In the genomic region with DNA sequence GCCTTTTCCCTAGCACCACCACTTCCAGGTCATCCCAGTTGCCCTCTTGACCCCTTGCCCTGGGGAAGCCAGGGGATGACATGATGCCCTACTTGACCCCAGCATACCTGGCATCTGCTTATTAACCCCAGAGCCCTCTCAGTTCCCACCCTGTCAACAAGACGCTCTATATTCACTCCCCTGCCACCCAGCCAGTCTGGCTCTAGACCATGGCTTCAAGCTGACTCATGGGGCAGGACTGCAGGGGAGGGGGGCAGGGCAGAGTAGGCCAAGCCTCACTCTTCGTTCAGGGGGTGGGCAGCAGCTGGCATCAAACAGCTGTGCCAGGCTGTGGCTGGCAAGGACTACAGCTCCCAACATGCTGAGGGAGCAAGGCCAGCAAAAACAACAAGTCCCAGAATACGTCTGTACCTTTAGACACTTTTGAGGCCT, we compare ENCODE assay signal across 8 cellular contexts. TPM values are rescaled to one million over a fixed set of nuclear protein-coding genes. Genes with fewer than 3 reads are reported as not detected.
DNase-seq lines count a peak whose midpoint lies in the region; ATAC-seq and TF ChIP-seq lines count a peak whose summit lies in the region.

No MANE protein-coding gene starts in this region.

- TF ChIP-seq CTCF in fibroblast of lung (conservative IDR thresholded peaks at IDR 0.05 in 1 of 2, IDR thresholded peaks at IDR 0.05 in 1 of 2; ENCODE audit: low read depth in 1 of 2, low read length in 2 of 2) (no peak), osteoblast (IDR thresholded peaks at IDR 0.05; ENCODE audit: extremely low read depth, low read depth, low read length) (no peak)

- peak overlapping the region; percentile 82 for H3K4me2 ChIP-seq in fibroblast of lung (ENCODE audit: extremely low read depth, insufficient read depth, low read length)
- peak overlapping the region; percentile 96 for H3K4me2 ChIP-seq in osteoblast (ENCODE audit: insufficient read depth, low read length)

- H3K9ac ChIP-seq in ES-I3 (ENCODE audit: low read depth, low read length) (peak overlapping the region; percentile 73), fibroblast of lung (ENCODE audit: insufficient read depth, low read length) (peak overlapping the region; percentile 90)

- no peaks in the 10 kb centered on the region for H3K9me3 ChIP-seq in ES-I3 (ENCODE audit: control insufficient read depth, insufficient read depth, low read length)
- H3K9me3 ChIP-seq in SJCRH30 (replicated peaks): no peaks in the 10 kb centered on the region
- H3K9me3 ChIP-seq in fibroblast of lung (ENCODE audit: control insufficient read depth, insufficient read depth, low read depth, low read length): no peaks in the 10 kb centered on the region
- no peaks in the 10 kb centered on the region for H3K9me3 ChIP-seq in osteoblast (ENCODE audit: low read depth, low read length)

- no peak for ATAC-seq in GM21423 (IDR thresholded peaks at IDR 0.05; ENCODE audit: unreplicated experiment)

- no peak overlapping the region; the same call in 1 of the 2 replicates for H3K27ac ChIP-seq in SJCRH30
- H3K27ac ChIP-seq in fibroblast of lung (ENCODE audit: insufficient read depth, low read length): peak overlapping the region; percentile 93
- H3K27ac ChIP-seq in osteoblast (ENCODE audit: low read depth, low read length): peak overlapping the region; percentile 67

- peaks cover 32% of the 10 kb centered on the region for H3K79me2 ChIP-seq in fibroblast of lung (ENCODE audit: control insufficient read depth, insufficient read depth, low read length)
- H3K79me2 ChIP-seq in osteoblast (ENCODE audit: insufficient read depth, low read length): peaks cover 62% of the 10 kb centered on the region

- H2AFZ ChIP-seq in fibroblast of lung (ENCODE audit: low read length): no peak overlapping the region
- H2AFZ ChIP-seq in osteoblast (ENCODE audit: low read length): no peak overlapping the region

- H3K27me3 ChIP-seq in SJCRH30: no peaks in the 10 kb centered on the region
- no peaks in the 10 kb centered on the region for H3K27me3 ChIP-seq in fibroblast of lung (ENCODE audit: control insufficient read depth, insufficient read depth, low read length)
- no peaks in the 10 kb centered on the region for H3K27me3 ChIP-seq in osteoblast (ENCODE audit: insufficient read depth, low read length)

- H3K36me3 ChIP-seq in ES-I3 (ENCODE audit: insufficient read depth, low read length) (no peaks in the 10 kb centered on the region), SJCRH30 (no peaks in the 10 kb centered on the region), fibroblast of lung (ENCODE audit: control insufficient read depth, insufficient read depth, low read length) (peaks cover 8% of the 10 kb centered on the region), osteoblast (ENCODE audit: insufficient read depth, low read length) (peaks cover 36% of the 10 kb centered on the region)

- H3K4me3 ChIP-seq in SJCRH30 (peak overlapping the region; percentile 64), fibroblast of lung (replicated peaks in 1 of 4; ENCODE audit: control extremely low read depth in 1 of 4, insufficient read depth in 1 of 4, low read depth in 3 of 4, low read length in 4 of 4) (peak overlapping the region; percentile 79 to 96 (median 83)), osteoblast (ENCODE audit: insufficient read depth, low read length) (peak overlapping the region; percentile 94)

- peaks cover 9% of the 10 kb centered on the region for H3K4me1 ChIP-seq in ES-I3 (ENCODE audit: insufficient read depth, low read length)
- H3K4me1 ChIP-seq in SJCRH30: peaks cover 14% of the 10 kb centered on the region
- H3K4me1 ChIP-seq in fibroblast of lung (ENCODE audit: control insufficient read depth, extremely low read depth, insufficient read depth, low read length): peaks cover 25% of the 10 kb centered on the region
- H3K4me1 ChIP-seq in osteoblast (ENCODE audit: insufficient read depth, low read length): peaks cover 48% of the 10 kb centered on the region

- H4K20me1 ChIP-seq in fibroblast of lung (ENCODE audit: control insufficient read depth, extremely low read depth, insufficient read depth, low read length) (no peaks in the 10 kb centered on the region), osteoblast (ENCODE audit: insufficient read depth, low read length) (peaks cover 27% of the 10 kb centered on the region)

- DNase-seq in SJCRH30: peak; percentile 19 to 31
- peak; percentile 44 to 64 for DNase-seq in fibroblast of lung (ENCODE audit: low read depth in 2 of 2)
- peak; percentile 96 for DNase-seq in osteoblast (ENCODE audit: insufficient read length, low spot score, missing footprints)
- no peak for DNase-seq in SKM-1 (lab: John Stamatoyannopoulos, UW; ENCODE audit: unreplicated experiment)
- DNase-seq in NCI-H2196 treated with DMSO at 0.1 percent for 48 hours (lab: John Stamatoyannopoulos, UW; ENCODE audit: unreplicated experiment): no peak
- no peak for DNase-seq in NOMO-1 (lab: John Stamatoyannopoulos, UW; ENCODE audit: unreplicated experiment in 2 of 2)

RNA-seq across cellular contexts. Expression of a gene that starts 5.3 kb away (rescaled TPM):
- 4.0 and 4.5 TPM in 2 replicates for total RNA-seq in SJCRH30 (2014; rRNA removed; shearing (Covaris generic))
- total RNA-seq in fibroblast of lung (8.7 and 18.2 TPM in 2 replicates), osteoblast (31.1 and 32.1 TPM in 2 replicates)
- polyA plus RNA-seq in fibroblast of lung: 24.5 and 25.4 TPM in 2 replicates
- 17.8 and 23.4 TPM in 2 replicates for polyA plus RNA-seq in fibroblast of lung (2012)
- 40.4 and 43.1 TPM in 2 replicates for polyA minus RNA-seq in fibroblast of lung (ENCODE audit: low replicate concordance)

RNA-seq across cellular contexts. Expression of a gene that starts 7.4 kb away (rescaled TPM):
- 147 and 148 TPM in 2 replicates for total RNA-seq in SJCRH30 (2014; rRNA removed; shearing (Covaris generic))
- total RNA-seq in fibroblast of lung (170 and 178 TPM in 2 replicates), osteoblast (130 and 140 TPM in 2 replicates)
- polyA plus RNA-seq in fibroblast of lung: 94.0 and 144 TPM in 2 replicates
- polyA plus RNA-seq in fibroblast of lung (2012): 100 and 153 TPM in 2 replicates
- 141 and 161 TPM in 2 replicates for polyA minus RNA-seq in fibroblast of lung (ENCODE audit: low replicate concordance)

RNA-seq across cellular contexts. Expression of a gene that starts 14.0 kb away (rescaled TPM):
- 9.7 and 10.1 TPM in 2 replicates for total RNA-seq in SJCRH30 (2014; rRNA removed; shearing (Covaris generic))
- 7.4 and 14.0 TPM in 2 replicates for total RNA-seq in fibroblast of lung
- polyA plus RNA-seq in fibroblast of lung: 14.8 and 18.6 TPM in 2 replicates
- 13.7 and 15.7 TPM in 2 replicates for polyA plus RNA-seq in fibroblast of lung (2012)
- 29.3 and 54.6 TPM in 2 replicates for polyA minus RNA-seq in fibroblast of lung (ENCODE audit: low replicate concordance)
- total RNA-seq in osteoblast: 15.0 and 15.9 TPM in 2 replicates

RNA-seq across cellular contexts. Expression of a gene that starts 30.6 kb away (rescaled TPM):
- 60.4 and 83.6 TPM in 2 replicates for total RNA-seq in SJCRH30 (2014; rRNA removed; shearing (Covaris generic))
- total RNA-seq in fibroblast of lung (9.2 and 12.2 TPM in 2 replicates), osteoblast (10.9 and 11.5 TPM in 2 replicates)
- 6.6 and 19.4 TPM in 2 replicates for polyA plus RNA-seq in fibroblast of lung
- polyA plus RNA-seq in fibroblast of lung (2012): 9.7 and 29.3 TPM in 2 replicates
- polyA minus RNA-seq in fibroblast of lung (ENCODE audit: low replicate concordance): 14.7 and 26.7 TPM in 2 replicates

RNA-seq across cellular contexts. Expression of a gene that starts 37.9 kb away (rescaled TPM):
- total RNA-seq in SJCRH30 (2014; rRNA removed; shearing (Covaris generic)): 219 and 225 TPM in 2 replicates
- 220 and 340 TPM in 2 replicates for total RNA-seq in fibroblast of lung
- polyA plus RNA-seq in fibroblast of lung: 298 and 306 TPM in 2 replicates
- polyA plus RNA-seq in fibroblast of lung (2012): 323 and 361 TPM in 2 replicates
- 669 and 750 TPM in 2 replicates for polyA minus RNA-seq in fibroblast of lung (ENCODE audit: low replicate concordance)
- 241 and 267 TPM in 2 replicates for total RNA-seq in osteoblast

Comparison
In these comparisons a context has a peak if more than half of its experiments do, and no peak if none do; other contexts are left out.
1. DNase-seq: peak in SJCRH30 (2 of 2), fibroblast of lung (2 of 2) and osteoblast (single experiment); none in SKM-1 (single experiment), NCI-H2196 treated with DMSO at 0.1 percent for 48 hours (single experiment) and NOMO-1 (0 of 2).
2. Peak in every context shown above with its lines, with median percentiles within 50 percentile points of each other: H3K4me3 ChIP-seq.